In the genomic region with DNA sequence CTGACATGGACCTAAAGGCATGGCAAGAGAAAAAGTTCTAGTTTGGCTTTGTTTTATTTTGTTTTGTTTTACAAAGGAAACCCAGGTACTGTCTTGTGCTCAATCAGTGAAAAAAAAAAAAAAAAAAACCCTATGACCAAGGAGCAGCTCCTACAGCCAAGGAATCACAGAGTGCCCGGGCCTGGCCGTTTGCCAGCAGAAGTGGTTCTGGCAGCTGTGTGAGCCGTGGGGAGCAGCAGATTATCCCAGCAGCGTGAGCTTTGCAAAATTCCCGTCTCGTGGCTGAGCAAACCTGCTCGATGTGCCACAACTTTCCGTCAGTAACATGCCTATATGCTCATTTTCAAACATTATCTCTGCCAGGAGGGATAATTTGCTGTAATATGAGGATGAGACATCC, we compare ENCODE assay signal across 9 cellular contexts.
A peak's percentile ranks its signal among the peaks of the same experiment; 100 is the strongest.
DNase-seq lines count a peak whose midpoint lies in the region; ATAC-seq and TF ChIP-seq lines count a peak whose summit lies in the region.
"Had no signal": no experiment of that assay in that cellular context is flagged by ENCODE, and none has a peak within 500 bp of the region (broad histone marks: within the 10 kb centered on the region; RNA-seq: fewer than 3 reads in every experiment).

No MANE protein-coding gene starts in this region.

- no peaks in the 10 kb centered on the region for H3K36me3 Mint-ChIP-seq in activated CD4-positive, alpha-beta memory T cell treated with anti-CD3 and anti-CD28 coated beads, Interleukin-2, amount 10 ng/mL, durations not matched to agents 7 days and 5 days (ENCODE audit: low read depth)
- H3K36me3 Mint-ChIP-seq in activated naive CD4-positive, alpha-beta T cell treated with anti-CD3 and anti-CD28 coated beads, Interleukin-2, amount 10 ng/mL, durations not matched to agents 7 days and 5 days, result no peaks in the 10 kb centered on the region
- H3K36me3 Mint-ChIP-seq: activated naive CD8-positive, alpha-beta T cell treated with anti-CD3 and anti-CD28 coated beads, Interleukin-2, amount 10 ng/mL, durations not matched to agents 7 days and 5 days had no signal

- TF ChIP-seq CTCF in astrocyte of the spinal cord (IDR thresholded peaks at IDR 0.05; ENCODE audit: low read depth, low read length) (no peak), GM13977 (IDR thresholded peaks at IDR 0.05; ENCODE audit: extremely low read depth, insufficient read depth, missing control alignments) (no peak)

- CTCF ChIA-PET in activated CD4-positive, alpha-beta memory T cell treated with anti-CD3 and anti-CD28 coated beads, Interleukin-2, amount 10 ng/mL, durations not matched to agents 7 days and 5 days (lab: Charles Lee), result no interaction called here
- CTCF ChIA-PET in activated naive CD4-positive, alpha-beta T cell treated with anti-CD3 and anti-CD28 coated beads, Interleukin-2, amount 10 ng/mL, durations not matched to agents 7 days and 5 days (lab: Charles Lee), result no interaction called here

- peak; percentile 58 for DNase-seq in AG20443 (ENCODE audit: low spot score)
- DNase-seq in NCI-H146 (lab: John Stamatoyannopoulos, UW), result peak; percentile 88
- peak; percentile 7 for DNase-seq in astrocyte of the spinal cord (ENCODE audit: low read depth, low spot score)
- DNase-seq in medulla oblongata (ENCODE audit: extremely low spot score), result peak; percentile 57
- no peak for DNase-seq in activated CD4-positive, alpha-beta memory T cell treated with anti-CD3 and anti-CD28 coated beads, Interleukin-2, amount 10 ng/mL, durations not matched to agents 7 days and 5 days
- no peak for DNase-seq in GM13977 (ENCODE audit: low spot score)
- DNase-seq in activated naive CD4-positive, alpha-beta T cell treated with anti-CD3 and anti-CD28 coated beads, Interleukin-2, amount 10 ng/mL, durations not matched to agents 7 days and 5 days, result no peak
- DNase-seq: activated naive CD8-positive, alpha-beta T cell treated with anti-CD3 and anti-CD28 coated beads, Interleukin-2, amount 10 ng/mL, durations not matched to agents 7 days and 5 days had no signal

- ATAC-seq in GM18909 (IDR thresholded peaks at IDR 0.05; ENCODE audit: poor library complexity, unreplicated experiment), result no peak

- no peak overlapping the region for H3K27ac Mint-ChIP-seq in activated CD4-positive, alpha-beta memory T cell treated with anti-CD3 and anti-CD28 coated beads, Interleukin-2, amount 10 ng/mL, durations not matched to agents 7 days and 5 days
- no peak overlapping the region for H3K27ac Mint-ChIP-seq in activated naive CD4-positive, alpha-beta T cell treated with anti-CD3 and anti-CD28 coated beads, Interleukin-2, amount 10 ng/mL, durations not matched to agents 7 days and 5 days
- H3K27ac Mint-ChIP-seq: activated naive CD8-positive, alpha-beta T cell treated with anti-CD3 and anti-CD28 coated beads, Interleukin-2, amount 10 ng/mL, durations not matched to agents 7 days and 5 days had no signal

- in situ Hi-C loops in astrocyte of the spinal cord (cut with HindIII; ENCODE audit: low sequenced_read_pairs) (no loop called here), GM13977 (cut with MboI; ENCODE audit: low pct_unique_long_range_greater_than_20kb, low sequenced_read_pairs, unreplicated experiment) (no loop called here)

- no peaks in the 10 kb centered on the region for H3K27me3 Mint-ChIP-seq in activated CD4-positive, alpha-beta memory T cell treated with anti-CD3 and anti-CD28 coated beads, Interleukin-2, amount 10 ng/mL, durations not matched to agents 7 days and 5 days
- H3K27me3 Mint-ChIP-seq in activated naive CD4-positive, alpha-beta T cell treated with anti-CD3 and anti-CD28 coated beads, Interleukin-2, amount 10 ng/mL, durations not matched to agents 7 days and 5 days, result no peaks in the 10 kb centered on the region

- H3K4me3 Mint-ChIP-seq in activated CD4-positive, alpha-beta memory T cell treated with anti-CD3 and anti-CD28 coated beads, Interleukin-2, amount 10 ng/mL, durations not matched to agents 7 days and 5 days, result no peak overlapping the region
- no peak overlapping the region for H3K4me3 Mint-ChIP-seq in activated naive CD4-positive, alpha-beta T cell treated with anti-CD3 and anti-CD28 coated beads, Interleukin-2, amount 10 ng/mL, durations not matched to agents 7 days and 5 days
- H3K4me3 Mint-ChIP-seq: activated naive CD8-positive, alpha-beta T cell treated with anti-CD3 and anti-CD28 coated beads, Interleukin-2, amount 10 ng/mL, durations not matched to agents 7 days and 5 days had no signal

- POLR2A ChIA-PET in activated CD4-positive, alpha-beta memory T cell treated with anti-CD3 and anti-CD28 coated beads, Interleukin-2, amount 10 ng/mL, durations not matched to agents 7 days and 5 days (lab: Charles Lee), result no interaction called here

- no peak overlapping the region for H3K4me3 ChIP-seq in astrocyte of the spinal cord (ENCODE audit: low read depth, low read length)

- no peaks in the 10 kb centered on the region for H3K9me3 Mint-ChIP-seq in activated CD4-positive, alpha-beta memory T cell treated with anti-CD3 and anti-CD28 coated beads, Interleukin-2, amount 10 ng/mL, durations not matched to agents 7 days and 5 days
- H3K9me3 Mint-ChIP-seq in activated naive CD4-positive, alpha-beta T cell treated with anti-CD3 and anti-CD28 coated beads, Interleukin-2, amount 10 ng/mL, durations not matched to agents 7 days and 5 days, result no peaks in the 10 kb centered on the region
- H3K9me3 Mint-ChIP-seq: activated naive CD8-positive, alpha-beta T cell treated with anti-CD3 and anti-CD28 coated beads, Interleukin-2, amount 10 ng/mL, durations not matched to agents 7 days and 5 days had no signal

- H3K4me1 Mint-ChIP-seq in activated CD4-positive, alpha-beta memory T cell treated with anti-CD3 and anti-CD28 coated beads, Interleukin-2, amount 10 ng/mL, durations not matched to agents 7 days and 5 days, result no peaks in the 10 kb centered on the region
- no peaks in the 10 kb centered on the region for H3K4me1 Mint-ChIP-seq in activated naive CD4-positive, alpha-beta T cell treated with anti-CD3 and anti-CD28 coated beads, Interleukin-2, amount 10 ng/mL, durations not matched to agents 7 days and 5 days
- H3K4me1 Mint-ChIP-seq: activated naive CD8-positive, alpha-beta T cell treated with anti-CD3 and anti-CD28 coated beads, Interleukin-2, amount 10 ng/mL, durations not matched to agents 7 days and 5 days had no signal

Comparison
In these comparisons a context has a peak if more than half of its experiments do, and no peak if none do; other contexts are left out.
1. DNase-seq: peak in AG20443 (single experiment), NCI-H146 (single experiment), astrocyte of the spinal cord (single experiment) and medulla oblongata (single experiment); none in activated CD4-positive, alpha-beta memory T cell treated with anti-CD3 and anti-CD28 coated beads, Interleukin-2, amount 10 ng/mL, durations not matched to agents 7 days and 5 days (single experiment), GM13977 (single experiment) and activated naive CD4-positive, alpha-beta T cell treated with anti-CD3 and anti-CD28 coated beads, Interleukin-2, amount 10 ng/mL, durations not matched to agents 7 days and 5 days (single experiment).